ENCODE assay signal across 10 cellular contexts in the genomic region with DNA sequence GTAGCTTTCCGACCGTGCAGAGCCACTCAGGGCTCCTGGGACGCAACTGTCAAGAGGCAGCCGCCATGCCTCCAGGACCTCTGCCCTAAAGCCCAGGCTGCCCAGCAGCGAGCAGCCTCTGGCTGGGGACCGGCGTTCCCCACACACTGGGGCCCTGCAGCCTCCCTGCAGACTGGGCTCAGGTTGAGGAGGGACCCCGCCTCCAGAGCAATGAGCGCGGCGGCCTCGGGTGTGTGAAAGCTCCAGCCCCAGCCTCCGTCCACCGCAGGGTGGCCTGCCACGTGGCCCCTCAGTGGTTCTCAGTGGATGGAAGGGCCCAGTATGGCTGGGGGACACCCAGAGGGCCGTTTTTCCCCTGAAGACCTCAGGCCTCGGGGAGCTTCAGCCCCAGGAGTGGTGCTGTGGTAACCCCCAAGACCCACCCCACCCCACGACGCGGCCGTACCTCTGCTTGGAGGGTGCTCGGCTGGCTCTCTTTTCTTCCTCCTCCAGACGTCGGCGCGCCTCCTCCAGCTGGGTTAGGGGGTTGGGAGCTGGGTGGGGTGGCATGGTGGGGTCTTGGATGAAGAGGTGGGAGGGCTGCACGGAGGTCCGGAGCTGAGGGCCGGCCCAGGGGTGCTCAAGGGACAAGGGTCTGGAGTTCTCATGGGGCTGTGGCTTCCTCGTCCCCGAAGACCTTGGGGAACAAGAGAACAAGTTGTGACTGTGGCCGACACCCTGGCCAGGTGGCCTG. TPM values are rescaled to one million over a fixed set of nuclear protein-coding genes. Genes with fewer than 3 reads are reported as not detected.
"Had no signal": no experiment of that assay in that cellular context is flagged by ENCODE, and none has a peak within 500 bp of the region (broad histone marks: within the 10 kb centered on the region; RNA-seq: fewer than 3 reads in every experiment).

No MANE protein-coding gene starts in this region.

- H3K4me3 ChIP-seq: GM23248, HAP-1 had no signal

- H3K9ac ChIP-seq: GM23248 had no signal

- H3K9me3 ChIP-seq: HAP-1 had no signal

- DNase-seq: GM23248, GOT3, H7, HFFc6, KG1 had no signal

- H3K4me1 ChIP-seq: HAP-1 had no signal

- H2AFZ ChIP-seq: GM23248 had no signal

- H3K27ac ChIP-seq: GM23248 had no signal

- FAIRE-seq: HTR-8/SVneo had no signal

- ATAC-seq: HCT116 had no signal

RNA-seq across cellular contexts. Expression of a gene that starts 10.2 kb away (rescaled TPM):
- total RNA-seq: GM23248, H4, HFFc6 had no signal
- polyA plus RNA-seq: GM23248, IgD-negative memory B cell had no signal

RNA-seq across cellular contexts. Expression of a gene that starts 12.8 kb away (rescaled TPM):
- total RNA-seq: H4, HFFc6 had no signal
- polyA plus RNA-seq: IgD-negative memory B cell had no signal

RNA-seq across cellular contexts. Expression of a gene that starts 17.5 kb away (rescaled TPM):
- total RNA-seq: H4 had no signal
- polyA plus RNA-seq: IgD-negative memory B cell had no signal
